Comparison of ENCODE assay signal across 9 cellular contexts in genomic region chr2:164920430-164920829, GRCh38. TPM values are rescaled to one million over a fixed set of nuclear protein-coding genes. Genes with fewer than 3 reads are reported as not detected.
A peak's percentile ranks its signal among the peaks of the same experiment; 100 is the strongest.
DNase-seq lines count a peak whose midpoint lies in the region; ATAC-seq and TF ChIP-seq lines count a peak whose summit lies in the region.
"Had no signal": no experiment of that assay in that cellular context is flagged by ENCODE, and none has a peak within 500 bp of the region (broad histone marks: within the 10 kb centered on the region; RNA-seq: fewer than 3 reads in every experiment).

No MANE protein-coding gene starts in this region.

- CTCF ChIA-PET in mammary epithelial cell (lab: Charles Lee; ENCODE audit: low non-redundant PET) = interaction anchor here (0.5 to 1.0 kb wide), 3 partner anchors 61 to 158 kb away, joined by 3 to 6 read pairs (median 5); partner anchors contain the start of gene COBLL1

- no peaks in the 10 kb centered on the region for H4K20me1 ChIP-seq in mammary epithelial cell (ENCODE audit: insufficient read depth, low read length)

- DNase-seq in ELR (ENCODE audit: low read depth) = peak; percentile 97
- DNase-seq in NB4 (ENCODE audit: low read depth) = peak; percentile 33
- DNase-seq in mammary epithelial cell = peak; percentile 90
- DNase-seq in omental fat pad (ENCODE audit: low spot score) = no peak
- DNase-seq in NCI-H524 treated with DMSO at 0.1 percent for 48 hours (lab: John Stamatoyannopoulos, UW) = no peak
- DNase-seq in nucleus accumbens (lab: John Stamatoyannopoulos, UW) = no peak
- DNase-seq: naive thymus-derived CD8-positive, alpha-beta T cell had no signal

- intact Hi-C loops in mammary epithelial cell (cut with micrococcal nuclease) = loop anchor here (1.0 to 10.0 kb wide), 2 partner anchors 72 to 356 kb away; no protein-coding TSS in a partner anchor

- peak overlapping the region; percentile 97 for H3K4me2 ChIP-seq in mammary epithelial cell (ENCODE audit: insufficient read depth, low read depth, low read length)

- no peak for TF ChIP-seq CTCF in NB4 (IDR thresholded peaks at IDR 0.05; ENCODE audit: low read depth, low read length)
- TF ChIP-seq CTCF in mammary epithelial cell (conservative IDR thresholded peaks at IDR 0.05 in 1 of 2, IDR thresholded peaks at IDR 0.05 in 1 of 2; ENCODE audit: extremely low read depth in 1 of 2, insufficient read depth in 1 of 2, low read depth in 1 of 2, low read length in 2 of 2) = no peak
- TF ChIP-seq CTCF in omental fat pad (IDR thresholded peaks at IDR 0.05) = no peak

- in situ Hi-C loops in mammary epithelial cell (cut with MboI; ENCODE audit: low sequenced_read_pairs in 2 of 2) = loop anchor here in 1 of 2 donors (10.0 kb wide), 1 partner anchor 186 kb away; no protein-coding TSS in a partner anchor

- WGBS in mammary epithelial cell (ENCODE audit: low coverage, missing lambda C conversion rate) = 2% methylated on average over 4 of the region's 4 CpGs

- H3K9me3 ChIP-seq in mammary epithelial cell (replicated peaks; ENCODE audit: insufficient read depth, low read length) = no peaks in the 10 kb centered on the region

- peak overlapping the region; percentile 97 for H2AFZ ChIP-seq in mammary epithelial cell (ENCODE audit: low read depth, low read length)

- H3K36me3 ChIP-seq in mammary epithelial cell (ENCODE audit: insufficient read depth, low read length) = no peaks in the 10 kb centered on the region

- no peaks in the 10 kb centered on the region for H3K27me3 ChIP-seq in mammary epithelial cell (ENCODE audit: insufficient read depth, low read length)

- ATAC-seq in omental fat pad (ENCODE audit: low FRiP score) = peak; percentile 91
- ATAC-seq in HG03196 (IDR thresholded peaks at IDR 0.05; ENCODE audit: unreplicated experiment) = no peak
- no peak for ATAC-seq in GM21526 (IDR thresholded peaks at IDR 0.05; ENCODE audit: low FRiP score, unreplicated experiment)
- ATAC-seq: naive thymus-derived CD8-positive, alpha-beta T cell had no signal

- H3K79me2 ChIP-seq in mammary epithelial cell (ENCODE audit: insufficient read depth, low read length) = no peaks in the 10 kb centered on the region

- no peak for TF ChIP-seq POLR2A in NB4 (IDR thresholded peaks at IDR 0.05; ENCODE audit: extremely low read depth, insufficient read length)

- peak overlapping the region; percentile 89 for H3K27ac ChIP-seq in mammary epithelial cell (ENCODE audit: insufficient read depth, low read depth, low read length)

- peaks cover 11% of the 10 kb centered on the region for H3K4me1 ChIP-seq in mammary epithelial cell (ENCODE audit: insufficient read depth, low read length)

- H3K4me3 ChIP-seq in NB4 (ENCODE audit: low read depth, low read length) (no peak overlapping the region), mammary epithelial cell (replicated peaks in 1 of 3; ENCODE audit: insufficient read depth in 1 of 3, low read depth in 2 of 3, low read length in 3 of 3) (peak overlapping the region; percentile 13 to 62 (median 47))

- peak overlapping the region; percentile 80 for H3K9ac ChIP-seq in mammary epithelial cell (ENCODE audit: insufficient read depth, low read length)

- dilution Hi-C loops in mammary epithelial cell (cut with HindIII; ENCODE audit: low sequenced_read_pairs) = no loop called here

- no TSS peak for BruUV-seq in mammary epithelial cell (replicated peaks; lab: Mats Ljungman, UMichigan)

RNA-seq across cellular contexts. Expression of gene SLC38A11, which starts 34.9 kb away (rescaled TPM):
- total RNA-seq in mammary epithelial cell = not detected
- 0.08 TPM for polyA plus RNA-seq in mammary epithelial cell
- polyA minus RNA-seq in mammary epithelial cell = not detected
- 1 to 10 TPM in 1 of 4 donors, under 1 TPM in 3; 0.19 to 9.9 (median 0.77) TPM for total RNA-seq in omental fat pad
- polyA plus RNA-seq: naive thymus-derived CD8-positive, alpha-beta T cell had no signal

Comparison
In these comparisons a context has a peak if more than half of its experiments do, and no peak if none do; other contexts are left out.
1. DNase-seq: peak in ELR (single experiment), NB4 (single experiment) and mammary epithelial cell (single experiment); none in omental fat pad (single experiment), NCI-H524 treated with DMSO at 0.1 percent for 48 hours (single experiment) and nucleus accumbens (0 of 56).